15 cellular contexts compared by ENCODE assay signal in the genomic region with DNA sequence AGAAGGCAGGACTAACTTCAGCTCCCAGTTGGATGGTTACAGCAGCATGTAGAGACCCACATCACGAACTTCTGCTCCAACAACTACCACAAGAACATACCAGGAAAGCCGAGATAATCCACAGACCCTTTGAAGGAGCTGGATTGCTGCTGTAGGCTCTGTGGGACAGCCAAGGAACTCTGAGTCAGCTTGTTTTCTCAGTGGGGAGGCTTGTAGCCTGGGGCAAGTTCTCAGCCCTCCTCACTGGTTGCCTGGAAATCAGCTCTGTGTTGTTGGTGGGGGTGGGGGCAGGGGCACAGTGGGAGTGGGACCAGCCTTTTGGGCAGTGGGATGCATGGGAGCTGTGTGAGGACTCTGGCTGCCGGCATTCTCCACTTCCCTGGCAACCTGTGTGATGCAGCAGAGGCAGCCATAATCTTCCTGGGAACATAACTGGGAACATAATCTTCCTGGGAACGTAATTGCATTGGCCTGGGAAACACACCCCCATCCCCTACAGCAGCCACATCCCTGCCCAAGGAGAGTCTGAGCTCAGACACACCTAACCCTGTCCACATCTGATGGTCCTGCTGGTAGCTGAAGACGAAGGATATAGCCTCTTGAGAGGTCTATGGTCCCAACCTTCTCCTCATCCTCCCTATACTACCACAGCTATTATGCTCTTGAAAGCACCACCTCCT.
DNase-seq lines count a peak whose midpoint lies in the region; ATAC-seq and TF ChIP-seq lines count a peak whose summit lies in the region.
"Had no signal": no experiment of that assay in that cellular context is flagged by ENCODE, and none has a peak within 500 bp of the region (broad histone marks: within the 10 kb centered on the region; RNA-seq: fewer than 3 reads in every experiment).

No MANE protein-coding gene starts in this region.

- H3K27me3 ChIP-seq in NT2/D1 (ENCODE audit: insufficient read depth, insufficient read length) (no peaks in the 10 kb centered on the region), osteoblast (ENCODE audit: insufficient read depth, low read length) (no peaks in the 10 kb centered on the region)
- H3K27me3 ChIP-seq: hepatocyte had no signal

- DNase-seq in EL (peak; percentile 91), NT2/D1 (ENCODE audit: low read depth, low spot score) (peak; percentile 92), dedifferentiated amniotic fluid mesenchymal stem cell (ENCODE audit: extremely low spot score) (peak; percentile 88), osteoblast (ENCODE audit: insufficient read length, low spot score, missing footprints) (no peak), HPDE6-E6E7 (ENCODE audit: extremely low spot score) (no peak)
- DNase-seq in T-helper 2 cell treated with Interferon-gamma antibody and Interleukin-4, amounts not matched to agents 5 μg/mL and 100 μg/mL, for 36 hours (ENCODE audit: low spot score): no peak
- no peak for DNase-seq in activated naive CD4-positive, alpha-beta T cell (lab: John Stamatoyannopoulos, UW)
- DNase-seq in activated naive CD4-positive, alpha-beta T cell treated with anti-CD3 and anti-CD28 coated beads, Interleukin-2, amount 50 U/mL, for 72 hours (ENCODE audit: low spot score in 2 of 2): no peak
- DNase-seq: activated CD8-positive, alpha-beta memory T cell treated with anti-CD3 and anti-CD28 coated beads for 24 hours; activated naive CD4-positive, alpha-beta T cell treated with anti-CD3 and anti-CD28 coated beads, Interleukin-2, amount 10 ng/mL, durations not matched to agents 7 days and 5 days; MV-4-11; NCI-H345; stimulated activated naive B cell treated with anti-CD40 and anti-IgM and Interleukin-4, amounts not matched to agents 10 μg/mL and 1 μg/mL and 100 μg/mL, for 72 hours had no signal

- no peak overlapping the region for H3K4me3 Mint-ChIP-seq in T-helper 2 cell treated with Interferon-gamma antibody and Interleukin-4, amounts not matched to agents 5 μg/mL and 100 μg/mL, for 36 hours
- H3K4me3 Mint-ChIP-seq: activated naive CD4-positive, alpha-beta T cell treated with anti-CD3 and anti-CD28 coated beads, Interleukin-2, amount 10 ng/mL, durations not matched to agents 7 days and 5 days; stimulated activated naive B cell treated with anti-CD40 and anti-IgM and Interleukin-4, amounts not matched to agents 10 μg/mL and 1 μg/mL and 100 μg/mL, for 72 hours had no signal

- no peak overlapping the region for H3K4me2 ChIP-seq in osteoblast (ENCODE audit: insufficient read depth, low read length)
- H3K4me2 ChIP-seq: hepatocyte had no signal

- H3K27me3 Mint-ChIP-seq in T-helper 2 cell treated with Interferon-gamma antibody and Interleukin-4, amounts not matched to agents 5 μg/mL and 100 μg/mL, for 36 hours (ENCODE audit: low read depth): no peaks in the 10 kb centered on the region
- H3K27me3 Mint-ChIP-seq: activated naive CD4-positive, alpha-beta T cell treated with anti-CD3 and anti-CD28 coated beads, Interleukin-2, amount 10 ng/mL, durations not matched to agents 7 days and 5 days; stimulated activated naive B cell treated with anti-CD40 and anti-IgM and Interleukin-4, amounts not matched to agents 10 μg/mL and 1 μg/mL and 100 μg/mL, for 72 hours had no signal

- no peak for ATAC-seq in activated naive CD4-positive, alpha-beta T cell treated with anti-CD3 and anti-CD28 coated beads, Interleukin-2, amount 50 U/mL, for 72 hours
- ATAC-seq: stimulated activated naive B cell treated with anti-CD40 and anti-IgM and Interleukin-4, amounts not matched to agents 10 μg/mL and 1 μg/mL and 100 μg/mL, for 72 hours had no signal

- H3K9ac ChIP-seq in NT2/D1 (ENCODE audit: insufficient read length, low read depth): no peak overlapping the region

- peak overlapping the region; percentile 52 for H3K27ac ChIP-seq in osteoblast (ENCODE audit: low read depth, low read length)
- H3K27ac ChIP-seq: hepatocyte, RWPE1 had no signal

- peaks cover 4% of the 10 kb centered on the region for H3K9me3 Mint-ChIP-seq in T-helper 2 cell treated with Interferon-gamma antibody and Interleukin-4, amounts not matched to agents 5 μg/mL and 100 μg/mL, for 36 hours
- H3K9me3 Mint-ChIP-seq in activated naive CD4-positive, alpha-beta T cell treated with anti-CD3 and anti-CD28 coated beads, Interleukin-2, amount 50 U/mL, for 72 hours: peaks cover under 1 to 4% of the 10 kb centered on the region in 2 donors

- H3K36me3 ChIP-seq in NT2/D1 (ENCODE audit: insufficient read depth, insufficient read length, low read length) (no peaks in the 10 kb centered on the region), osteoblast (ENCODE audit: insufficient read depth, low read length) (peaks cover 2% of the 10 kb centered on the region)

- H3K4me1 ChIP-seq in NT2/D1 (ENCODE audit: insufficient read depth, insufficient read length) (peaks cover 6% of the 10 kb centered on the region), osteoblast (ENCODE audit: insufficient read depth, low read length) (peaks cover 5% of the 10 kb centered on the region)

- H3K9me3 ChIP-seq in NT2/D1 (ENCODE audit: insufficient read depth, low read length) (no peaks in the 10 kb centered on the region), osteoblast (ENCODE audit: low read depth, low read length) (no peaks in the 10 kb centered on the region)

- TF ChIP-seq CTCF in osteoblast (IDR thresholded peaks at IDR 0.05; ENCODE audit: extremely low read depth, low read depth, low read length): no peak

- peaks cover 7% of the 10 kb centered on the region for H3K36me3 Mint-ChIP-seq in T-helper 2 cell treated with Interferon-gamma antibody and Interleukin-4, amounts not matched to agents 5 μg/mL and 100 μg/mL, for 36 hours (ENCODE audit: low read depth)
- peaks cover 0 to 5% of the 10 kb centered on the region in 2 donors for H3K36me3 Mint-ChIP-seq in activated naive CD4-positive, alpha-beta T cell treated with anti-CD3 and anti-CD28 coated beads, Interleukin-2, amount 50 U/mL, for 72 hours

- no peak overlapping the region for H3K4me3 ChIP-seq in NT2/D1 (ENCODE audit: insufficient read length, low read depth)
- no peak overlapping the region for H3K4me3 ChIP-seq in osteoblast (ENCODE audit: insufficient read depth, low read length)
- H3K4me3 ChIP-seq: hepatocyte had no signal

- peaks cover 34% of the 10 kb centered on the region for H3K79me2 ChIP-seq in osteoblast (ENCODE audit: insufficient read depth, low read length)
- H3K79me2 ChIP-seq: hepatocyte had no signal

- H2AFZ ChIP-seq in osteoblast (ENCODE audit: low read length): no peak overlapping the region
- H2AFZ ChIP-seq: hepatocyte had no signal

- peaks cover 12% of the 10 kb centered on the region for H4K20me1 ChIP-seq in osteoblast (ENCODE audit: insufficient read depth, low read length)

- no peak overlapping the region for H3K27ac Mint-ChIP-seq in T-helper 2 cell treated with Interferon-gamma antibody and Interleukin-4, amounts not matched to agents 5 μg/mL and 100 μg/mL, for 36 hours
- H3K27ac Mint-ChIP-seq in activated naive CD4-positive, alpha-beta T cell treated with anti-CD3 and anti-CD28 coated beads, Interleukin-2, amount 50 U/mL, for 72 hours: no peak overlapping the region
- H3K27ac Mint-ChIP-seq: activated naive CD4-positive, alpha-beta T cell treated with anti-CD3 and anti-CD28 coated beads, Interleukin-2, amount 10 ng/mL, durations not matched to agents 7 days and 5 days; stimulated activated naive B cell treated with anti-CD40 and anti-IgM and Interleukin-4, amounts not matched to agents 10 μg/mL and 1 μg/mL and 100 μg/mL, for 72 hours had no signal

- no peaks in the 10 kb centered on the region for H3K4me1 Mint-ChIP-seq in T-helper 2 cell treated with Interferon-gamma antibody and Interleukin-4, amounts not matched to agents 5 μg/mL and 100 μg/mL, for 36 hours (ENCODE audit: low read depth)
- H3K4me1 Mint-ChIP-seq: activated naive CD4-positive, alpha-beta T cell treated with anti-CD3 and anti-CD28 coated beads, Interleukin-2, amount 10 ng/mL, durations not matched to agents 7 days and 5 days had no signal

Comparison
In these comparisons a context has a peak if more than half of its experiments do, and no peak if none do; other contexts are left out.
1. DNase-seq: peak in EL (single experiment), NT2/D1 (single experiment) and dedifferentiated amniotic fluid mesenchymal stem cell (single experiment); none in osteoblast (single experiment), HPDE6-E6E7 (single experiment), T-helper 2 cell treated with Interferon-gamma antibody and Interleukin-4, amounts not matched to agents 5 μg/mL and 100 μg/mL, for 36 hours (single experiment), activated naive CD4-positive, alpha-beta T cell (0 of 4) and activated naive CD4-positive, alpha-beta T cell treated with anti-CD3 and anti-CD28 coated beads, Interleukin-2, amount 50 U/mL, for 72 hours (0 of 2).